23 cellular contexts compared by ENCODE assay signal in genomic region chr12:47984331-47984801, GRCh38. TPM values are rescaled to one million over a fixed set of nuclear protein-coding genes. Genes with fewer than 3 reads are reported as not detected.
DNase-seq lines count a peak whose midpoint lies in the region; ATAC-seq, FAIRE-seq and TF ChIP-seq lines count a peak whose summit lies in the region.
"Had no signal": no experiment of that assay in that cellular context is flagged by ENCODE, and none has a peak within 500 bp of the region (broad histone marks: within the 10 kb centered on the region; RNA-seq: fewer than 3 reads in every experiment).

No MANE protein-coding gene starts in this region.

- H3K9me3 Mint-ChIP-seq in activated B cell treated with CpG ODN at 0.5 μM for 24 hours: no peaks in the 10 kb centered on the region
- H3K9me3 Mint-ChIP-seq: CD14-positive monocyte, GM23338, HFFc6, IgD-negative memory B cell had no signal

- ATAC-seq in activated B cell treated with CpG ODN at 0.5 μM for 24 hours (ENCODE audit: low read depth): no peak
- no peak for ATAC-seq in GM18867 (IDR thresholded peaks at IDR 0.05; ENCODE audit: unreplicated experiment)
- ATAC-seq: GM23338, HepG2 had no signal

- H3K4me3 Mint-ChIP-seq in activated B cell treated with CpG ODN at 0.5 μM for 24 hours: no peak overlapping the region
- H3K4me3 Mint-ChIP-seq: CD14-positive monocyte; CD4-positive, alpha-beta memory T cell; GM23338; HFFc6 had no signal

- H3K36me3 ChIP-seq in kidney (ENCODE audit: control insufficient read depth in 1 of 2, insufficient read depth in 2 of 2, low read length in 2 of 2) (no peaks in the 10 kb centered on the region), left ventricle myocardium inferior (no peaks in the 10 kb centered on the region)
- H3K36me3 ChIP-seq: BE2C had no signal

- H3K27ac Mint-ChIP-seq in activated B cell treated with CpG ODN at 0.5 μM for 24 hours: no peak overlapping the region
- H3K27ac Mint-ChIP-seq: CD4-positive, alpha-beta memory T cell; GM23338; HFFc6; IgD-negative memory B cell had no signal

- H3K4me1 ChIP-seq in kidney (ENCODE audit: control insufficient read depth in 1 of 2, insufficient read depth in 1 of 2, low read depth in 1 of 2, low read length in 2 of 2) (no peaks in the 10 kb centered on the region), left ventricle myocardium inferior (peaks cover 7% of the 10 kb centered on the region)
- H3K4me1 ChIP-seq: BE2C had no signal

- DNase-seq in activated B cell treated with CpG ODN at 0.5 μM for 24 hours: peak; percentile 6
- DNase-seq in kidney: peak; percentile 53
- DNase-seq in posterior vena cava (ENCODE audit: low spot score): peak; percentile 79
- DNase-seq in SKM-1 (lab: John Stamatoyannopoulos, UW; ENCODE audit: unreplicated experiment): no peak
- DNase-seq in NCI-H2171 (lab: John Stamatoyannopoulos, UW): no peak
- DNase-seq in left ventricle myocardium inferior: no peak
- DNase-seq: ACHN, BE2C, DMS153, DMS79, GDM1, HCEC 1CT, HFFc6 had no signal

- intact Hi-C loops in activated B cell treated with CpG ODN at 0.5 μM for 24 hours (cut with micrococcal nuclease): no loop called here
- intact Hi-C loops in kidney (cut with DNase I): no loop called here
- intact Hi-C loops in posterior vena cava (cut with DNase I): no loop called here
- intact Hi-C loops in left ventricle myocardium inferior (cut with micrococcal nuclease): no loop called here

- FAIRE-seq in kidney (lab: Jason Lieb, UNC): no peak
- FAIRE-seq: A204.1, GM12892, GM18507, H54, HepG2 had no signal

- H3K9me3 ChIP-seq in kidney (ENCODE audit: control insufficient read depth in 1 of 2, low read length in 2 of 2): no peaks in the 10 kb centered on the region
- no peaks in the 10 kb centered on the region for H3K9me3 ChIP-seq in left ventricle myocardium inferior (replicated peaks)
- H3K9me3 ChIP-seq: BE2C had no signal

- H3K36me3 Mint-ChIP-seq in activated B cell treated with CpG ODN at 0.5 μM for 24 hours (ENCODE audit: low read depth): no peaks in the 10 kb centered on the region
- H3K36me3 Mint-ChIP-seq: CD14-positive monocyte; CD4-positive, alpha-beta memory T cell; IgD-negative memory B cell had no signal

- H3K4me3 ChIP-seq in kidney (ENCODE audit: low read length in 2 of 2) (no peak overlapping the region), left ventricle myocardium inferior (no peak overlapping the region)
- H3K4me3 ChIP-seq: GM23338 had no signal

- H3K9ac ChIP-seq in kidney (ENCODE audit: low read length in 2 of 2): no peak overlapping the region

- peaks cover 12% of the 10 kb centered on the region for H3K4me1 Mint-ChIP-seq in activated B cell treated with CpG ODN at 0.5 μM for 24 hours
- H3K4me1 Mint-ChIP-seq: CD14-positive monocyte had no signal

- TF ChIP-seq CTCF in activated B cell treated with CpG ODN at 0.5 μM for 24 hours (IDR thresholded peaks at IDR 0.05) (no peak), kidney (IDR thresholded peaks at IDR 0.05; ENCODE audit: borderline replicate concordance, extremely low read depth, insufficient read depth) (no peak), left ventricle myocardium inferior (IDR thresholded peaks at IDR 0.05; ENCODE audit: borderline replicate concordance) (no peak)

- H3K27me3 Mint-ChIP-seq in activated B cell treated with CpG ODN at 0.5 μM for 24 hours: peaks cover 2% of the 10 kb centered on the region
- H3K27me3 Mint-ChIP-seq: CD4-positive, alpha-beta memory T cell had no signal

- CTCF ChIA-PET in activated B cell treated with CpG ODN at 0.5 μM for 24 hours (lab: Charles Lee): no interaction called here

- POLR2A ChIA-PET in activated B cell treated with CpG ODN at 0.5 μM for 24 hours (lab: Charles Lee): interaction anchor here (0.8 kb wide), 1 partner anchor 122 kb away, joined by 6 read pairs; no protein-coding TSS in a partner anchor

- H3K27ac ChIP-seq in kidney (ENCODE audit: low read depth in 2 of 2, low read length in 2 of 2) (no peak overlapping the region), left ventricle myocardium inferior (replicated peaks) (no peak overlapping the region)

- peaks cover 20% of the 10 kb centered on the region for H3K27me3 ChIP-seq in left ventricle myocardium inferior (ENCODE audit: low read depth)
- H3K27me3 ChIP-seq: BE2C had no signal

RNA-seq across cellular contexts. Expression of gene COL2A1, which starts 19.9 kb away (rescaled TPM):
- not detected in 2 replicates for total RNA-seq in activated B cell treated with CpG ODN at 0.5 μM for 24 hours
- total RNA-seq in kidney: not detected
- polyA plus RNA-seq in kidney (ENCODE audit: insufficient read depth, low read depth, low replicate concordance): not detected
- not detected for total RNA-seq in posterior vena cava
- not detected for total RNA-seq in left ventricle myocardium inferior
- total RNA-seq: CD4-positive, alpha-beta memory T cell; HFFc6 had no signal
- polyA plus RNA-seq: CD14-positive monocyte; CD4-positive, alpha-beta memory T cell; IgD-negative memory B cell had no signal

RNA-seq across cellular contexts. Expression of gene TMEM106C, which starts 21.0 kb away (rescaled TPM):
- total RNA-seq in activated B cell treated with CpG ODN at 0.5 μM for 24 hours (24.5 and 31.3 TPM in 2 replicates), kidney (51.7 TPM), posterior vena cava (10 to 100 TPM; 29.5 to 36.1 TPM), left ventricle myocardium inferior (48.1 TPM)
- polyA plus RNA-seq in kidney (ENCODE audit: insufficient read depth, low read depth, low replicate concordance): 126 TPM

Comparison
In these comparisons a context has a peak if more than half of its experiments do, and no peak if none do; other contexts are left out.
1. DNase-seq: peak in activated B cell treated with CpG ODN at 0.5 μM for 24 hours (single experiment), kidney (single experiment) and posterior vena cava (single experiment); none in SKM-1 (single experiment), NCI-H2171 (single experiment) and left ventricle myocardium inferior (single experiment).